In genomic region chrY:15259286-15259685, GRCh38 we compare ENCODE assay signal across 20 cellular contexts.
A peak's percentile ranks its signal among the peaks of the same experiment; 100 is the strongest.
DNase-seq lines count a peak whose midpoint lies in the region; ATAC-seq, FAIRE-seq and TF ChIP-seq lines count a peak whose summit lies in the region.
"Had no signal": no experiment of that assay in that cellular context is flagged by ENCODE, and none has a peak within 500 bp of the region (broad histone marks: within the 10 kb centered on the region; RNA-seq: fewer than 3 reads in every experiment).

No MANE protein-coding gene starts in this region.

- intact Hi-C loops in CD14-positive monocyte (cut with micrococcal nuclease) = no loop called here

- peak; percentile 57 for DNase-seq in DMS79 treated with DMSO at 0.1 percent for 48 hours (lab: John Stamatoyannopoulos, UW)
- peak; percentile 31 for DNase-seq in bronchial epithelial cell (ENCODE audit: low read depth)
- no peak for DNase-seq in trophoblast cell
- no peak for DNase-seq in CD14-positive monocyte (ENCODE audit: low spot score)
- no peak for DNase-seq in chondrocyte (ENCODE audit: low spot score)
- DNase-seq: CD4-positive, CD25-positive, alpha-beta regulatory T cell; CD8-positive, alpha-beta memory T cell; COR-L47; DMS 273 treated with DMSO at 0.1 percent for 48 hours; DMS53; GDM1; GOT3; H7; HFFc6 had no signal

- no peak overlapping the region for H3K14ac ChIP-seq in trophoblast cell (ENCODE audit: low read length)

- no peaks in the 10 kb centered on the region for H3K79me2 ChIP-seq in trophoblast cell (ENCODE audit: control insufficient read depth, insufficient read depth, low read length, poor library complexity)

- H2BK12ac ChIP-seq in trophoblast cell (ENCODE audit: low read length) = no peak overlapping the region

- H3K4me1 ChIP-seq in trophoblast cell (ENCODE audit: control insufficient read depth in 1 of 2, insufficient read depth in 2 of 2, low read length in 2 of 2) = peaks cover 2 to 11% of the 10 kb centered on the region in 2 experiments
- H3K4me1 ChIP-seq: BLaER1 treated with 17β-estradiol and CSF1 and Interleukin-3, amounts not matched to agents 10 nM and 100 nM had no signal

- no peak overlapping the region for H3K27ac ChIP-seq in trophoblast cell (ENCODE audit: low read depth, low read length)
- H3K27ac ChIP-seq: BLaER1 treated with 17β-estradiol and CSF1 and Interleukin-3, amounts not matched to agents 10 nM and 100 nM; HL-60 had no signal

- H3K36me3 Mint-ChIP-seq in CD14-positive monocyte (no peaks in the 10 kb centered on the region), chondrocyte (ENCODE audit: low read depth) (no peaks in the 10 kb centered on the region)
- H3K36me3 Mint-ChIP-seq: CD4-positive, CD25-positive, alpha-beta regulatory T cell; CD8-positive, alpha-beta memory T cell had no signal

- H3K4me3 ChIP-seq in bronchial epithelial cell (ENCODE audit: low read depth, low read length) (no peak overlapping the region), trophoblast cell (ENCODE audit: low read depth, low read length) (no peak overlapping the region)
- H3K4me3 ChIP-seq: BLaER1 treated with 17β-estradiol and CSF1 and Interleukin-3, amounts not matched to agents 10 nM and 100 nM had no signal

- H3K18ac ChIP-seq in trophoblast cell (ENCODE audit: low read length) = no peak overlapping the region

- no peak overlapping the region for H3K9ac ChIP-seq in trophoblast cell (ENCODE audit: low read length)
- H3K9ac ChIP-seq: BLaER1 treated with 17β-estradiol and CSF1 and Interleukin-3, amounts not matched to agents 10 nM and 100 nM had no signal

- H3K23ac ChIP-seq in trophoblast cell (ENCODE audit: low read length) = no peak overlapping the region

- H2AK5ac ChIP-seq in trophoblast cell (ENCODE audit: low read length) = no peak overlapping the region

- no peak overlapping the region for H2BK5ac ChIP-seq in trophoblast cell (ENCODE audit: low read depth, low read length, poor library complexity)

- no peak overlapping the region for H2BK120ac ChIP-seq in trophoblast cell (ENCODE audit: insufficient read depth, low read length, poor library complexity)

- H2AFZ ChIP-seq in trophoblast cell (ENCODE audit: insufficient read depth, low read length, poor library complexity) = no peak overlapping the region

- H3K79me1 ChIP-seq in trophoblast cell (ENCODE audit: low read length) = no peaks in the 10 kb centered on the region

- H3K4me2 ChIP-seq in trophoblast cell (ENCODE audit: low read length) = peak overlapping the region; percentile 27
- H3K4me2 ChIP-seq: BLaER1 treated with 17β-estradiol and CSF1 and Interleukin-3, amounts not matched to agents 10 nM and 100 nM had no signal

- H3K27me3 ChIP-seq in bronchial epithelial cell (ENCODE audit: control insufficient read depth, insufficient read depth, low read length) (no peaks in the 10 kb centered on the region), trophoblast cell (ENCODE audit: insufficient read depth, low read length) (no peaks in the 10 kb centered on the region)
- H3K27me3 ChIP-seq: BLaER1 treated with 17β-estradiol and CSF1 and Interleukin-3, amounts not matched to agents 10 nM and 100 nM had no signal

- no peaks in the 10 kb centered on the region for H3K9me3 ChIP-seq in trophoblast cell (ENCODE audit: insufficient read depth, low read depth, low read length)
- H3K9me3 ChIP-seq: BLaER1 treated with 17β-estradiol and CSF1 and Interleukin-3, amounts not matched to agents 10 nM and 100 nM had no signal

- H4K91ac ChIP-seq in trophoblast cell (ENCODE audit: low read depth, low read length) = no peak overlapping the region

- peaks cover 0 to 6% (median 0%) of the 10 kb centered on the region in 7 donors for H3K9me3 Mint-ChIP-seq in CD14-positive monocyte
- no peaks in the 10 kb centered on the region for H3K9me3 Mint-ChIP-seq in chondrocyte (ENCODE audit: low read depth)
- H3K9me3 Mint-ChIP-seq: CD4-positive, CD25-positive, alpha-beta regulatory T cell; CD8-positive, alpha-beta memory T cell; HFFc6 had no signal

- H3K4me1 Mint-ChIP-seq in CD14-positive monocyte = no peaks in the 10 kb centered on the region
- no peaks in the 10 kb centered on the region for H3K4me1 Mint-ChIP-seq in chondrocyte (ENCODE audit: low read depth)
- H3K4me1 Mint-ChIP-seq: B cell; CD4-positive, CD25-positive, alpha-beta regulatory T cell; CD8-positive, alpha-beta memory T cell had no signal

- no peak overlapping the region for H4K12ac ChIP-seq in trophoblast cell (ENCODE audit: low read depth, low read length)

- H4K8ac ChIP-seq in trophoblast cell (ENCODE audit: low read depth, low read length) = no peak overlapping the region

- H3K27me3 Mint-ChIP-seq in CD14-positive monocyte (ENCODE audit: low read depth in 3 of 3) = peaks cover 0 to 1% (median 0%) of the 10 kb centered on the region in 3 donors
- no peaks in the 10 kb centered on the region for H3K27me3 Mint-ChIP-seq in chondrocyte (ENCODE audit: low read depth)
- H3K27me3 Mint-ChIP-seq: B cell; CD4-positive, CD25-positive, alpha-beta regulatory T cell; CD8-positive, alpha-beta memory T cell had no signal

- H3K36me3 ChIP-seq in bronchial epithelial cell (ENCODE audit: control insufficient read depth, insufficient read depth, low read length) (no peaks in the 10 kb centered on the region), trophoblast cell (ENCODE audit: control insufficient read depth in 1 of 2, insufficient read depth in 2 of 2, low read length in 2 of 2) (no peaks in the 10 kb centered on the region)
- H3K36me3 ChIP-seq: BLaER1 treated with 17β-estradiol and CSF1 and Interleukin-3, amounts not matched to agents 10 nM and 100 nM had no signal

- H3K27ac Mint-ChIP-seq in CD14-positive monocyte = no peak overlapping the region
- no peak overlapping the region for H3K27ac Mint-ChIP-seq in chondrocyte (ENCODE audit: unreplicated experiment)
- H3K27ac Mint-ChIP-seq: B cell; CD4-positive, CD25-positive, alpha-beta regulatory T cell; CD8-positive, alpha-beta memory T cell; HFFc6 had no signal

- H3K4me3 Mint-ChIP-seq in CD14-positive monocyte (no peak overlapping the region), chondrocyte (ENCODE audit: unreplicated experiment) (no peak overlapping the region)
- H3K4me3 Mint-ChIP-seq: B cell; CD4-positive, CD25-positive, alpha-beta regulatory T cell; CD8-positive, alpha-beta memory T cell; HFFc6 had no signal

- TF ChIP-seq CTCF in bronchial epithelial cell (IDR thresholded peaks at IDR 0.05; ENCODE audit: insufficient read depth, low read length, severe bottlenecking) (no peak), CD14-positive monocyte (IDR thresholded peaks at IDR 0.05) (no peak), chondrocyte (IDR thresholded peaks at IDR 0.05) (no peak)

- no peak for ATAC-seq in GM18858 (IDR thresholded peaks at IDR 0.05; ENCODE audit: unreplicated experiment)
- ATAC-seq: HCT116 had no signal

- WGBS in trophoblast cell (ENCODE audit: extremely low coverage, insufficient coverage, insufficient read length) = no CpG with 5 or more reads among the region's 3 CpGs

- FAIRE-seq in bronchial epithelial cell (lab: Jason Lieb, UNC) = no peak
- FAIRE-seq: GM12892 had no signal

- H3K4ac ChIP-seq in trophoblast cell (ENCODE audit: low read depth, low read length) = no peak overlapping the region

Comparison
In these comparisons a context has a peak if more than half of its experiments do, and no peak if none do; other contexts are left out.
1. DNase-seq: peak in DMS79 treated with DMSO at 0.1 percent for 48 hours (single experiment) and bronchial epithelial cell (single experiment); none in trophoblast cell (0 of 2), CD14-positive monocyte (single experiment) and chondrocyte (single experiment).